In genomic region chr7:90560730-90561129, GRCh38 we compare ENCODE assay signal across 33 cellular contexts. TPM values are rescaled to one million over a fixed set of nuclear protein-coding genes. Genes with fewer than 3 reads are reported as not detected.
DNase-seq lines count a peak whose midpoint lies in the region; ATAC-seq, FAIRE-seq and TF ChIP-seq lines count a peak whose summit lies in the region.
"Had no signal": no experiment of that assay in that cellular context is flagged by ENCODE, and none has a peak within 500 bp of the region (broad histone marks: within the 10 kb centered on the region; RNA-seq: fewer than 3 reads in every experiment).

No MANE protein-coding gene starts in this region.

- no peak overlapping the region for H4K5ac ChIP-seq in IMR-90 (ENCODE audit: low read depth, low read length)

- no peak overlapping the region for H4K91ac ChIP-seq in IMR-90 (ENCODE audit: insufficient read depth, low read depth, low read length)

- H2BK15ac ChIP-seq in IMR-90 (ENCODE audit: low read depth, low read length) = no peak overlapping the region

- H4K20me1 ChIP-seq in IMR-90 (ENCODE audit: insufficient read depth, low read length) = no peaks in the 10 kb centered on the region
- no peaks in the 10 kb centered on the region for H4K20me1 ChIP-seq in HepG2 (ENCODE audit: insufficient read depth, low read length)

- TF ChIP-seq CTCF in AG10803 (conservative IDR thresholded peaks at IDR 0.05; ENCODE audit: low read length) = no peak
- TF ChIP-seq CTCF in IMR-90 (conservative IDR thresholded peaks at IDR 0.05; ENCODE audit: low read depth, low read length) = no peak
- TF ChIP-seq CTCF in cardiac fibroblast (IDR thresholded peaks at IDR 0.05; ENCODE audit: low read depth, low read length) = no peak
- TF ChIP-seq CTCF in HepG2 (CRISPR knock-in tag; IDR thresholded peaks at IDR 0.05) = no peak

- WGBS in IMR-90 (ENCODE audit: extremely low coverage in 2 of 2, insufficient read length in 1 of 2), 2 experiments = no CpG with 5 or more reads among the region's 1 CpG
- 3% methylated on average over 1 of the region's 1 CpG for WGBS in HepG2 (ENCODE audit: low lambda C conversion rate)

- H3K4ac ChIP-seq in IMR-90 (ENCODE audit: low read depth, low read length) = no peak overlapping the region

- H2BK120ac ChIP-seq in IMR-90 (ENCODE audit: low read depth, low read length) = no peak overlapping the region

- no peaks in the 10 kb centered on the region for H3K79me1 ChIP-seq in IMR-90 (ENCODE audit: low read depth in 1 of 2, low read length in 2 of 2)

- H3K4me3 ChIP-seq in AG10803 (ENCODE audit: low read length) (no peak overlapping the region), IMR-90 (ENCODE audit: insufficient read depth, low read depth, low read length) (no peak overlapping the region), cardiac fibroblast (replicated peaks in 1 of 2; ENCODE audit: low read depth in 2 of 2, low read length in 2 of 2) (no peak overlapping the region), HepG2 (replicated peaks in 1 of 3; ENCODE audit: insufficient read depth in 1 of 3, low read depth in 2 of 3, low read length in 3 of 3) (no peak overlapping the region)
- H3K4me3 ChIP-seq: body of pancreas, gastrocnemius medialis, GM12878, K562, neural progenitor cell, right lobe of liver, SJSA1, suprapubic skin, upper lobe of right lung had no signal

- POLR2A ChIA-PET in IMR-90 (lab: Charles Lee; ENCODE audit: unreplicated experiment) (no interaction called here), HepG2 (lab: Yijun Ruan, JAX) (no interaction called here)

- H3K23ac ChIP-seq in IMR-90 (ENCODE audit: low read depth, low read length) = no peak overlapping the region

- H3K36me3 ChIP-seq in IMR-90 (ENCODE audit: control insufficient read depth, insufficient read depth, low read length) = no peaks in the 10 kb centered on the region
- H3K36me3 ChIP-seq in HepG2 (replicated peaks in 1 of 2; ENCODE audit: control insufficient read depth in 1 of 2, insufficient read depth in 2 of 2, low read length in 2 of 2) = no peaks in the 10 kb centered on the region
- H3K36me3 ChIP-seq: gastrocnemius medialis, neural progenitor cell, right lobe of liver, SJSA1, suprapubic skin, upper lobe of right lung had no signal

- H3K9ac ChIP-seq in IMR-90 (ENCODE audit: low read depth, low read length) (no peak overlapping the region), HepG2 (ENCODE audit: insufficient read depth, low read depth, low read length) (no peak overlapping the region)
- H3K9ac ChIP-seq: neural progenitor cell had no signal

- H4K8ac ChIP-seq in IMR-90 (ENCODE audit: low read depth in 2 of 2, low read length in 2 of 2) = no peak overlapping the region

- H2AFZ ChIP-seq in IMR-90 (replicated peaks; ENCODE audit: low read length, poor library complexity) (no peak overlapping the region), HepG2 (ENCODE audit: low read length) (no peak overlapping the region)
- H2AFZ ChIP-seq: neural progenitor cell had no signal

- H2BK5ac ChIP-seq in IMR-90 (ENCODE audit: low read depth, low read length, poor library complexity, severe bottlenecking) = no peak overlapping the region

- ATAC-seq in IMR-90 (ENCODE audit: low read depth) (no peak), HepG2 (no peak), GM18517 (IDR thresholded peaks at IDR 0.05; ENCODE audit: unreplicated experiment) (no peak), HG02885 (IDR thresholded peaks at IDR 0.05; ENCODE audit: poor library complexity, unreplicated experiment) (no peak)
- ATAC-seq: activated CD8-positive, alpha-beta T cell treated with anti-CD3 and anti-CD28 coated beads for 36 hours; body of pancreas; gastrocnemius medialis; GM12878; K562; left colon; stimulated activated memory B cell treated with anti-CD40 and anti-IgM and Interleukin-4, amounts not matched to agents 10 μg/mL and 1 μg/mL and 100 μg/mL, for 72 hours; upper lobe of right lung had no signal

- DNase-seq in AG10803 (ENCODE audit: low read depth) (peak; percentile 90), IMR-90 (no peak), cardiac fibroblast (ENCODE audit: low read depth in 2 of 2) (peak; percentile 42 to 61), HepG2 (ENCODE audit: low spot score) (no peak), GOT3 (lab: John Stamatoyannopoulos, UW) (no peak), cerebellar cortex (ENCODE audit: low spot score) (no peak)
- DNase-seq: ACHN; activated CD4-positive, CD25-positive, alpha-beta regulatory T cell treated with anti-CD3 and anti-CD28 coated beads, Interleukin-2, amount 50 U/mL, for 72 hours; activated CD8-positive, alpha-beta T cell treated with anti-CD3 and anti-CD28 coated beads for 36 hours; body of pancreas; Calu3; DMS79 treated with DMSO at 0.1 percent for 48 hours; effector CD4-positive, alpha-beta T cell; gastrocnemius medialis; H9; hippocampal formation; left colon; MM.1S; NCI-H1417 treated with DMSO at 0.1 percent for 48 hours; NCI-H2081 treated with DMSO at 0.1 percent for 48 hours; NCI-H345; posterior cingulate gyrus; right lobe of liver; stimulated activated CD4-positive, alpha-beta T cell treated with anti-CD3 and anti-CD28 coated beads, Interleukin-4, amount 100 ng/mL, for 24 hours; upper lobe of right lung had no signal

- H3K56ac ChIP-seq in IMR-90 (ENCODE audit: extremely low read depth, insufficient read depth, low read length) = no peak overlapping the region

- TF ChIP-seq POLR2A in IMR-90 (IDR thresholded peaks at IDR 0.05; ENCODE audit: low read depth, low read length) (no peak), HepG2 (IDR thresholded peaks at IDR 0.05; ENCODE audit: insufficient read depth in 1 of 2, low read depth in 2 of 2, low read length in 2 of 2) (no peak)

- TF ChIP-seq EP300 in HepG2 (IDR thresholded peaks at IDR 0.05; ENCODE audit: low read depth in 2 of 2, low read length in 2 of 2) (no peak), HepG2 (CRISPR knock-in tag; IDR thresholded peaks at IDR 0.05; ENCODE audit: borderline replicate concordance) (no peak)

- no peak overlapping the region for H3K14ac ChIP-seq in IMR-90 (replicated peaks; ENCODE audit: low read depth, low read length)

- no TSS peak for BruUV-seq in IMR-90 (replicated peaks; lab: Mats Ljungman, UMichigan)
- BruUV-seq in HepG2 (replicated peaks; lab: Mats Ljungman, UMichigan) = no TSS peak

- no peaks in the 10 kb centered on the region for H3K4me1 ChIP-seq in IMR-90 (ENCODE audit: control insufficient read depth, insufficient read depth, low read length)
- no peaks in the 10 kb centered on the region for H3K4me1 ChIP-seq in HepG2 (ENCODE audit: insufficient read depth, low read length)
- H3K4me1 ChIP-seq: body of pancreas, gastrocnemius medialis, neural progenitor cell, SJSA1, suprapubic skin, upper lobe of right lung had no signal

- no peak overlapping the region for H3K27ac ChIP-seq in IMR-90 (ENCODE audit: insufficient read depth, low read length)
- no peak overlapping the region for H3K27ac ChIP-seq in HepG2 (ENCODE audit: extremely low read length, insufficient read depth, low read length)
- H3K27ac ChIP-seq: body of pancreas, gastrocnemius medialis, neural progenitor cell, right lobe of liver, SJSA1, suprapubic skin, upper lobe of right lung had no signal

- in situ Hi-C loops in IMR-90 (cut with MboI; ENCODE audit: low sequenced_read_pairs) = loop anchor here (25.0 kb wide), 1 partner anchor 452 kb away; no protein-coding TSS in a partner anchor
- in situ Hi-C loops in HepG2 (cut with HindIII; ENCODE audit: extremely low pct_ligation_motif_present, low pct_unique_long_range_greater_than_20kb) = no loop called here

- no peaks in the 10 kb centered on the region for H3K9me3 ChIP-seq in IMR-90 (ENCODE audit: control insufficient read depth, insufficient read depth, low read length)
- H3K9me3 ChIP-seq in HepG2 (ENCODE audit: low read length) = no peaks in the 10 kb centered on the region
- H3K9me3 ChIP-seq: body of pancreas, gastrocnemius medialis, right lobe of liver, SJSA1, suprapubic skin, upper lobe of right lung had no signal

- no peaks in the 10 kb centered on the region for H3K9me1 ChIP-seq in IMR-90 (ENCODE audit: insufficient read depth, low read length)

- FAIRE-seq in HepG2 (lab: Jason Lieb, UNC) = no peak
- FAIRE-seq: GM12878, K562 had no signal

- dilution Hi-C loops in IMR-90 (cut with HindIII; ENCODE audit: low sequenced_read_pairs, unreplicated experiment) = no loop called here

- H3K79me2 ChIP-seq in HepG2 (ENCODE audit: insufficient read depth, low read length) = no peaks in the 10 kb centered on the region

- H2AK5ac ChIP-seq in IMR-90 (ENCODE audit: low read depth, low read length) = no peak overlapping the region

- no peak overlapping the region for H2AK9ac ChIP-seq in IMR-90 (replicated peaks; ENCODE audit: low read depth, low read length, poor library complexity)

- H3K4me2 ChIP-seq in IMR-90 (ENCODE audit: low read depth, low read length) = no peak overlapping the region
- H3K4me2 ChIP-seq in HepG2 (ENCODE audit: low read depth, low read length) = no peak overlapping the region
- H3K4me2 ChIP-seq: neural progenitor cell had no signal

- no peak overlapping the region for H3K18ac ChIP-seq in IMR-90 (ENCODE audit: low read depth, low read length)

- H3K27me3 ChIP-seq in IMR-90 (ENCODE audit: control insufficient read depth, insufficient read depth, low read length) (peaks cover 9% of the 10 kb centered on the region), HepG2 (ENCODE audit: control insufficient read depth in 1 of 2, insufficient read depth in 2 of 2, low read length in 2 of 2) (no peaks in the 10 kb centered on the region)
- H3K27me3 ChIP-seq: body of pancreas, gastrocnemius medialis, neural progenitor cell, right lobe of liver, SJSA1, suprapubic skin, upper lobe of right lung had no signal

- intact Hi-C loops in IMR-90 (cut with micrococcal nuclease) (no loop called here), HepG2 (cut with micrococcal nuclease; ENCODE audit: unreplicated experiment) (no loop called here)

- TF ChIP-seq RAD21 in IMR-90 (IDR thresholded peaks at IDR 0.05; ENCODE audit: low read length) = no peak
- TF ChIP-seq RAD21 in HepG2 (CRISPR knock-in tag; IDR thresholded peaks at IDR 0.05) = no peak

- no peak overlapping the region for H2BK20ac ChIP-seq in IMR-90 (ENCODE audit: low read depth, low read length)

- CTCF ChIA-PET in IMR-90 (lab: Yijun Ruan, JAX) (interaction anchor here (1.0 kb wide), 1 partner anchor 10 kb away, joined by 3 read pairs; no protein-coding TSS in a partner anchor), HepG2 (lab: Yijun Ruan, JAX; ENCODE audit: low intra/inter-chr PET ratio, low total read pairs) (no interaction called here)

RNA-seq across cellular contexts. Expression of gene CDK14, which starts 35.4 kb away (rescaled TPM):
- total RNA-seq in IMR-90 (2012; rRNA removed) (28.1 and 29.6 TPM in 2 replicates), HepG2 (2016; rRNA removed; fragmentation: Illumina TruSeq; extraction: Trizol) (0.66 and 0.71 TPM in 2 replicates)
- polyA plus RNA-seq in IMR-90 (2012; rRNA removed) (6.9 and 10.1 TPM in 2 replicates), HepG2 (2011; rRNA removed) (0.16 and 0.26 TPM in 2 replicates)
- 2.2 and 3.0 TPM in 2 replicates for polyA plus RNA-seq in IMR-90 (2012; cell fraction: cytosol; rRNA removed)
- polyA plus RNA-seq in IMR-90 (2012; cell fraction: nucleus; rRNA removed; ENCODE audit: low replicate concordance) = 1.0 and 9.0 TPM in 2 replicates
- 1.3 and 1.9 TPM in 2 replicates for total RNA-seq in HepG2 (2016; cell fraction: cytosol; rRNA removed; fragmentation: Illumina TruSeq; extraction: Trizol; ENCODE audit: low read depth)
- 1.0 and 1.3 TPM in 2 replicates for total RNA-seq in HepG2 (2016; cell fraction: insoluble cytoplasmic fraction; rRNA removed; fragmentation: Illumina TruSeq; extraction: Trizol)
- total RNA-seq in HepG2 (2016; cell fraction: membrane; rRNA removed; fragmentation: Illumina TruSeq; extraction: Trizol) = 0.74 and 1.5 TPM in 2 replicates
- total RNA-seq in HepG2 (2016; cell fraction: nucleus; rRNA removed; fragmentation: Illumina TruSeq; extraction: Trizol) = 1.3 and 1.6 TPM in 2 replicates
- 0.07 and 0.14 TPM in 2 replicates for polyA plus RNA-seq in HepG2 (2011; cell fraction: cytosol; rRNA removed)
- polyA plus RNA-seq in HepG2 (2011; cell fraction: nucleus; rRNA removed) = 0.06 and 0.64 TPM in 2 replicates
- polyA plus RNA-seq in HepG2 (2012) = 0.27 and 0.28 TPM in 2 replicates
- 0.12 and 0.19 TPM in 2 replicates for polyA plus RNA-seq in HepG2 (2016; cell fraction: cytosol; fragmentation: Illumina TruSeq; extraction: Trizol; ENCODE audit: low read depth)
- 0.29 and 1.1 TPM in 2 replicates for polyA plus RNA-seq in HepG2 (2016; cell fraction: insoluble cytoplasmic fraction; fragmentation: Illumina TruSeq; extraction: Trizol; ENCODE audit: low read depth)
- 0.07 and 0.38 TPM in 2 replicates for polyA plus RNA-seq in HepG2 (2016; cell fraction: membrane; fragmentation: Illumina TruSeq; extraction: Trizol; ENCODE audit: low read depth)
- polyA plus RNA-seq in HepG2 (2016; cell fraction: nucleus; fragmentation: Illumina TruSeq; extraction: Trizol; ENCODE audit: insufficient read depth, low read depth) = 0.18 and 1.0 TPM in 2 replicates
- 0.32 and 39.9 TPM in 2 replicates for polyA minus RNA-seq in HepG2 (2011; rRNA and poly(A)+ RNA removed; ENCODE audit: low replicate concordance)
- polyA minus RNA-seq in HepG2 (2011; cell fraction: cytosol; rRNA and poly(A)+ RNA removed) = 0.09 and 0.30 TPM in 2 replicates
- 3.6 and 5.2 TPM in 2 replicates for polyA minus RNA-seq in HepG2 (2011; cell fraction: nucleus; rRNA and poly(A)+ RNA removed)

Comparison
In these comparisons a context has a peak if more than half of its experiments do, and no peak if none do; other contexts are left out.
1. DNase-seq: peak in AG10803 (single experiment) and cardiac fibroblast (2 of 2); none in IMR-90 (single experiment), HepG2 (single experiment), GOT3 (single experiment) and cerebellar cortex (single experiment).